8 cellular contexts compared by ENCODE assay signal in genomic region chr18:62506495-62507143, GRCh38. TPM values are rescaled to one million over a fixed set of nuclear protein-coding genes. Genes with fewer than 3 reads are reported as not detected.
DNase-seq lines count a peak whose midpoint lies in the region; ATAC-seq and TF ChIP-seq lines count a peak whose summit lies in the region.

No MANE protein-coding gene starts in this region.

- H3K4me1 Mint-ChIP-seq in activated naive CD4-positive, alpha-beta T cell treated with anti-CD3 and anti-CD28 coated beads, Interleukin-2, amount 50 U/mL, for 24 hours: peaks cover 21% of the 10 kb centered on the region
- peaks cover 16% of the 10 kb centered on the region for H3K4me1 Mint-ChIP-seq in stimulated activated memory B cell treated with anti-CD40 and anti-IgM and Interleukin-4, amounts not matched to agents 10 μg/mL and 1 μg/mL and 100 μg/mL, for 72 hours

- H4K20me1 ChIP-seq in IMR-90 (ENCODE audit: insufficient read depth, low read length): no peaks in the 10 kb centered on the region

- no peaks in the 10 kb centered on the region for H3K36me3 ChIP-seq in IMR-90 (ENCODE audit: control insufficient read depth, insufficient read depth, low read length)
- no peaks in the 10 kb centered on the region for H3K36me3 ChIP-seq in effector memory CD4-positive, alpha-beta T cell (ENCODE audit: control insufficient read depth, insufficient read depth, low read length)

- H3K4me3 Mint-ChIP-seq in activated naive CD4-positive, alpha-beta T cell treated with anti-CD3 and anti-CD28 coated beads, Interleukin-2, amount 50 U/mL, for 24 hours: peak overlapping the region; percentile 87
- peak overlapping the region; percentile 76 for H3K4me3 Mint-ChIP-seq in stimulated activated memory B cell treated with anti-CD40 and anti-IgM and Interleukin-4, amounts not matched to agents 10 μg/mL and 1 μg/mL and 100 μg/mL, for 72 hours

- intact Hi-C loops in IMR-90 (cut with micrococcal nuclease): no loop called here
- intact Hi-C loops in head of caudate nucleus (cut with DNase I): no loop called here

- no peak overlapping the region for H2AFZ ChIP-seq in IMR-90 (replicated peaks; ENCODE audit: low read length, poor library complexity)

- WGBS in IMR-90 (ENCODE audit: extremely low coverage in 2 of 2, insufficient read length in 1 of 2), 2 experiments: no CpG with 5 or more reads among the region's 7 CpGs

- H3K56ac ChIP-seq in IMR-90 (ENCODE audit: extremely low read depth, insufficient read depth, low read length): no peak overlapping the region

- no peak overlapping the region for H2BK5ac ChIP-seq in IMR-90 (ENCODE audit: low read depth, low read length, poor library complexity, severe bottlenecking)

- H3K4me2 ChIP-seq in IMR-90 (ENCODE audit: low read depth, low read length): peak overlapping the region; percentile 50; the same call in 1 of the 2 replicates

- no peak overlapping the region for H2AK9ac ChIP-seq in IMR-90 (replicated peaks; ENCODE audit: low read depth, low read length, poor library complexity)

- DNase-seq in activated naive CD4-positive, alpha-beta T cell treated with Interleukin-2 at 50 U/mL for 16 hours: no peak
- DNase-seq in IMR-90: no peak
- DNase-seq in effector memory CD4-positive, alpha-beta T cell: no peak
- no peak for DNase-seq in NCI-H526 treated with DMSO at 0.1 percent for 48 hours (lab: John Stamatoyannopoulos, UW)
- no peak for DNase-seq in iPS-NIHi7 (ENCODE audit: extremely low spot score)
- DNase-seq in head of caudate nucleus: no peak

- no peaks in the 10 kb centered on the region for H3K27me3 ChIP-seq in IMR-90 (ENCODE audit: control insufficient read depth, insufficient read depth, low read length)
- H3K27me3 ChIP-seq in effector memory CD4-positive, alpha-beta T cell (replicated peaks; ENCODE audit: control insufficient read depth, insufficient read depth, low read length, poor library complexity, severe bottlenecking): no peaks in the 10 kb centered on the region

- no peak overlapping the region for H2BK120ac ChIP-seq in IMR-90 (ENCODE audit: low read depth, low read length)

- no peak overlapping the region for H2BK15ac ChIP-seq in IMR-90 (ENCODE audit: low read depth, low read length)

- H3K4me3 ChIP-seq in IMR-90 (ENCODE audit: insufficient read depth, low read depth, low read length): peak overlapping the region; percentile 7; the same call in 1 of the 2 replicates
- H3K4me3 ChIP-seq in effector memory CD4-positive, alpha-beta T cell (ENCODE audit: insufficient read depth, low read depth, low read length, poor library complexity, severe bottlenecking): peak overlapping the region; percentile 63

- no peak overlapping the region for H3K14ac ChIP-seq in IMR-90 (replicated peaks; ENCODE audit: low read depth, low read length)

- CTCF ChIA-PET in IMR-90 (lab: Yijun Ruan, JAX): interaction anchor here (0.7 kb wide), 1 partner anchor 105 kb away, joined by 4 read pairs; no protein-coding TSS in a partner anchor

- no peaks in the 10 kb centered on the region for H3K9me1 ChIP-seq in IMR-90 (ENCODE audit: insufficient read depth, low read length)

- no peaks in the 10 kb centered on the region for H3K27me3 Mint-ChIP-seq in activated naive CD4-positive, alpha-beta T cell treated with anti-CD3 and anti-CD28 coated beads, Interleukin-2, amount 50 U/mL, for 24 hours
- H3K27me3 Mint-ChIP-seq in stimulated activated memory B cell treated with anti-CD40 and anti-IgM and Interleukin-4, amounts not matched to agents 10 μg/mL and 1 μg/mL and 100 μg/mL, for 72 hours: no peaks in the 10 kb centered on the region

- no peak overlapping the region for H2AK5ac ChIP-seq in IMR-90 (ENCODE audit: low read depth, low read length)

- TF ChIP-seq POLR2A in IMR-90 (IDR thresholded peaks at IDR 0.05; ENCODE audit: low read depth, low read length): no peak

- dilution Hi-C loops in IMR-90 (cut with HindIII; ENCODE audit: low sequenced_read_pairs, unreplicated experiment): no loop called here

- no peak for TF ChIP-seq RAD21 in IMR-90 (IDR thresholded peaks at IDR 0.05; ENCODE audit: low read length)

- peak overlapping the region; percentile 96 for H3K27ac Mint-ChIP-seq in activated naive CD4-positive, alpha-beta T cell treated with anti-CD3 and anti-CD28 coated beads, Interleukin-2, amount 50 U/mL, for 24 hours
- H3K27ac Mint-ChIP-seq in stimulated activated memory B cell treated with anti-CD40 and anti-IgM and Interleukin-4, amounts not matched to agents 10 μg/mL and 1 μg/mL and 100 μg/mL, for 72 hours: peak overlapping the region; percentile 91

- H3K9me3 Mint-ChIP-seq in activated naive CD4-positive, alpha-beta T cell treated with anti-CD3 and anti-CD28 coated beads, Interleukin-2, amount 50 U/mL, for 24 hours: no peaks in the 10 kb centered on the region
- peaks cover 3% of the 10 kb centered on the region for H3K9me3 Mint-ChIP-seq in stimulated activated memory B cell treated with anti-CD40 and anti-IgM and Interleukin-4, amounts not matched to agents 10 μg/mL and 1 μg/mL and 100 μg/mL, for 72 hours

- no peak overlapping the region for H3K9ac ChIP-seq in IMR-90 (ENCODE audit: low read depth, low read length)

- no peak overlapping the region for H3K23ac ChIP-seq in IMR-90 (ENCODE audit: low read depth, low read length)

- H3K4me1 ChIP-seq in IMR-90 (ENCODE audit: control insufficient read depth, insufficient read depth, low read length): no peaks in the 10 kb centered on the region; the same call in 1 of the 2 replicates
- peaks cover 11% of the 10 kb centered on the region for H3K4me1 ChIP-seq in effector memory CD4-positive, alpha-beta T cell (ENCODE audit: control insufficient read depth, insufficient read depth, low read length, poor library complexity, severe bottlenecking)

- POLR2A ChIA-PET in IMR-90 (lab: Charles Lee; ENCODE audit: unreplicated experiment): no interaction called here

- H2BK20ac ChIP-seq in IMR-90 (ENCODE audit: low read depth, low read length): no peak overlapping the region

- no peak overlapping the region for H4K5ac ChIP-seq in IMR-90 (ENCODE audit: low read depth, low read length)

- no peak for TF ChIP-seq CTCF in IMR-90 (conservative IDR thresholded peaks at IDR 0.05; ENCODE audit: low read depth, low read length)

- H3K36me3 Mint-ChIP-seq in activated naive CD4-positive, alpha-beta T cell treated with anti-CD3 and anti-CD28 coated beads, Interleukin-2, amount 50 U/mL, for 24 hours: peaks cover 2% of the 10 kb centered on the region
- peaks cover 2% of the 10 kb centered on the region for H3K36me3 Mint-ChIP-seq in stimulated activated memory B cell treated with anti-CD40 and anti-IgM and Interleukin-4, amounts not matched to agents 10 μg/mL and 1 μg/mL and 100 μg/mL, for 72 hours

- in situ Hi-C loops in IMR-90 (cut with MboI; ENCODE audit: low sequenced_read_pairs): no loop called here

- H4K91ac ChIP-seq in IMR-90 (ENCODE audit: insufficient read depth, low read depth, low read length): no peak overlapping the region

- ATAC-seq in IMR-90 (ENCODE audit: low read depth): no peak
- ATAC-seq in stimulated activated memory B cell treated with anti-CD40 and anti-IgM and Interleukin-4, amounts not matched to agents 10 μg/mL and 1 μg/mL and 100 μg/mL, for 72 hours: no peak

- no peaks in the 10 kb centered on the region for H3K79me1 ChIP-seq in IMR-90 (ENCODE audit: low read depth in 1 of 2, low read length in 2 of 2)

- no peak overlapping the region for H3K4ac ChIP-seq in IMR-90 (ENCODE audit: low read depth, low read length)

- H3K27ac ChIP-seq in IMR-90 (ENCODE audit: insufficient read depth, low read length): no peak overlapping the region
- H3K27ac ChIP-seq in effector memory CD4-positive, alpha-beta T cell (ENCODE audit: insufficient read depth, low read length, poor library complexity, severe bottlenecking): peak overlapping the region; percentile 72

- H3K9me3 ChIP-seq in IMR-90 (ENCODE audit: control insufficient read depth, insufficient read depth, low read length): no peaks in the 10 kb centered on the region
- H3K9me3 ChIP-seq in effector memory CD4-positive, alpha-beta T cell (ENCODE audit: control insufficient read depth, low read length): no peaks in the 10 kb centered on the region

- no TSS peak for BruUV-seq in IMR-90 (replicated peaks; lab: Mats Ljungman, UMichigan)

- H4K8ac ChIP-seq in IMR-90 (ENCODE audit: low read depth in 2 of 2, low read length in 2 of 2): 0 out of 4 replicates have a peak overlapping the region, but pooled peaks of 1 of the 2 experiments have one; percentile 41

- no peak overlapping the region for H3K18ac ChIP-seq in IMR-90 (ENCODE audit: low read depth, low read length)

TF ChIP-seq in IMR-90, 13 proteins besides CTCF, POLR2A, EP300 and RAD21 (continues in another document):
- TF ChIP-seq MAZ (IDR thresholded peaks at IDR 0.05; ENCODE audit: borderline replicate concordance, low read depth, low read length) (no peak), FOS (IDR thresholded peaks at IDR 0.05; ENCODE audit: low read depth, low read length) (no peak), SMC3 (IDR thresholded peaks at IDR 0.05; ENCODE audit: low read depth, low read length) (no peak), MXI1 (IDR thresholded peaks at IDR 0.05; ENCODE audit: borderline replicate concordance, low read depth, low read length) (no peak), ELK1 (IDR thresholded peaks at IDR 0.05; ENCODE audit: borderline replicate concordance, low read depth, low read length) (no peak), CEBPB (IDR thresholded peaks at IDR 0.05; ENCODE audit: low read depth, low read length) (no peak), BHLHE40 (IDR thresholded peaks at IDR 0.05; ENCODE audit: low read depth, low read length) (no peak), RCOR1 (IDR thresholded peaks at IDR 0.05; ENCODE audit: insufficient replicate concordance, low read length) (no peak), MAFK (IDR thresholded peaks at IDR 0.05; ENCODE audit: low read depth, low read length) (no peak), CHD1 (IDR thresholded peaks at IDR 0.05; ENCODE audit: low read depth, low read length) (no peak), RFX5 (IDR thresholded peaks at IDR 0.05; ENCODE audit: low read depth, low read length) (no peak), NFE2L2 (IDR thresholded peaks at IDR 0.05; ENCODE audit: low read depth, low read length) (no peak)

RNA-seq across cellular contexts. Expression of gene ZCCHC2, which starts 16.2 kb away (rescaled TPM):
- total RNA-seq in IMR-90 (2012; rRNA removed): 2.2 and 3.6 TPM in 2 replicates
- 3.2 and 4.1 TPM in 2 replicates for polyA plus RNA-seq in IMR-90 (2012; rRNA removed)
- polyA plus RNA-seq in IMR-90 (2012; cell fraction: cytosol; rRNA removed): 1.5 and 2.1 TPM in 2 replicates
- 5.9 and 9.1 TPM in 2 replicates for polyA plus RNA-seq in IMR-90 (2012; cell fraction: nucleus; rRNA removed; ENCODE audit: low replicate concordance)
